In genomic region chr4:89024051-89024675, GRCh38 we compare ENCODE assay signal across 8 cellular contexts. TPM values are rescaled to one million over a fixed set of nuclear protein-coding genes. Genes with fewer than 3 reads are reported as not detected.
A peak's percentile ranks its signal among the peaks of the same experiment; 100 is the strongest.
DNase-seq lines count a peak whose midpoint lies in the region; ATAC-seq and TF ChIP-seq lines count a peak whose summit lies in the region.

No MANE protein-coding gene starts in this region.

- no peaks in the 10 kb centered on the region for H3K9me3 ChIP-seq in liver (ENCODE audit: control insufficient read depth in 4 of 4, low read length in 3 of 4)

- peaks cover 0 to 6% (median 2%) of the 10 kb centered on the region in 4 donors for H3K4me1 ChIP-seq in liver (ENCODE audit: control insufficient read depth in 4 of 4, insufficient read depth in 4 of 4, low read length in 3 of 4)

- TF ChIP-seq RAD21 in liver (IDR thresholded peaks at IDR 0.05) = peak; percentile 99

- ATAC-seq in GM18519 (IDR thresholded peaks at IDR 0.05; ENCODE audit: low FRiP score, unreplicated experiment) (peak; percentile 97), HG02973 (IDR thresholded peaks at IDR 0.05; ENCODE audit: unreplicated experiment) (peak; percentile 90)

- H3K4me3 ChIP-seq in coronary artery (no peak overlapping the region), liver (ENCODE audit: low read depth in 1 of 3, low read length in 3 of 3) (no peak overlapping the region)

- WGBS in liver = 24% methylated on average over 4 of the region's 4 CpGs

- H3K36me3 ChIP-seq in liver (ENCODE audit: control insufficient read depth in 4 of 4, insufficient read depth in 3 of 4, low read depth in 1 of 4, low read length in 3 of 4) = no peaks in the 10 kb centered on the region

- DNase-seq in Ammon's horn (ENCODE audit: low spot score) = peak; percentile 89
- DNase-seq in NCI-H1694 (lab: John Stamatoyannopoulos, UW) = peak; percentile 86
- peak in 3 of 5 experiments; percentile 28 to 72 (median 41) for DNase-seq in T-helper 2 cell
- no peak for DNase-seq in coronary artery (ENCODE audit: low spot score)
- peak; percentile 4 for DNase-seq in stimulated activated CD8-positive, alpha-beta memory T cell treated with anti-CD3 and anti-CD28 coated beads, Interleukin-4, amount 100 ng/mL, for 24 hours (ENCODE audit: low read depth)

- peak overlapping the region in 1 of 2 donors; percentile 28 for H3K9ac ChIP-seq in liver (ENCODE audit: low read depth in 1 of 2, low read length in 2 of 2)

- H3K27ac ChIP-seq in coronary artery (no peak overlapping the region), liver (ENCODE audit: low read depth in 1 of 2, low read length in 2 of 2) (no peak overlapping the region)

- TF ChIP-seq CTCF in coronary artery (IDR thresholded peaks at IDR 0.05) = peak; percentile 51
- peak; percentile 95 for TF ChIP-seq CTCF in liver (IDR thresholded peaks at IDR 0.05; ENCODE audit: low read depth, low read length, missing input control)

- no peaks in the 10 kb centered on the region for H3K27me3 ChIP-seq in liver (ENCODE audit: control insufficient read depth in 4 of 4, insufficient read depth in 4 of 4, low read length in 3 of 4)

TF ChIP-seq in liver, 16 proteins besides CTCF, POLR2A, EP300 and RAD21:
- TF ChIP-seq FOXA2 (IDR thresholded peaks at IDR 0.05) (no peak), RXRA (IDR thresholded peaks at IDR 0.05) (peak in 1 of 2 donors; percentile 24), GABPA (IDR thresholded peaks at IDR 0.05 in 1 of 2, conservative IDR thresholded peaks at IDR 0.05 in 1 of 2) (no peak), NR2F2 (IDR thresholded peaks at IDR 0.05) (no peak), HNF4A (conservative IDR thresholded peaks at IDR 0.05) (peak; percentile 48 to 58), HNF4G (IDR thresholded peaks at IDR 0.05) (peak; percentile 25)
TF ChIP-seq in liver: peak in this region for 3.

RNA-seq across cellular contexts. Expression of gene FAM13A, which starts 32.8 kb away (rescaled TPM):
- total RNA-seq in liver = 10 to 100 TPM; 14.9 to 39.8 TPM
- polyA plus RNA-seq in liver = 10 to 100 TPM; 15.5 to 52.9 TPM
